9 cellular contexts compared by ENCODE assay signal in genomic region chr13:87123987-87124784, GRCh38.
DNase-seq lines count a peak whose midpoint lies in the region; ATAC-seq, FAIRE-seq and TF ChIP-seq lines count a peak whose summit lies in the region.
"Had no signal": no experiment of that assay in that cellular context is flagged by ENCODE, and none has a peak within 500 bp of the region (broad histone marks: within the 10 kb centered on the region; RNA-seq: fewer than 3 reads in every experiment).

No MANE protein-coding gene starts in this region.

- no peak overlapping the region for H3K4me3 Mint-ChIP-seq in neural crest cell
- H3K4me3 Mint-ChIP-seq in activated naive CD8-positive, alpha-beta T cell treated with anti-CD3 and anti-CD28 coated beads, Interleukin-2, amount 50 U/mL, for 24 hours, result no peak overlapping the region
- H3K4me3 Mint-ChIP-seq in CD8-positive, alpha-beta T cell, result no peak overlapping the region
- H3K4me3 Mint-ChIP-seq: activated naive CD4-positive, alpha-beta T cell treated with anti-CD3 and anti-CD28 coated beads, Interleukin-2, amount 50 U/mL, for 24 hours had no signal

- no peak for TF ChIP-seq EP300 in K562 (IDR thresholded peaks at IDR 0.05; ENCODE audit: low read length)
- TF ChIP-seq EP300 in stomach (IDR thresholded peaks at IDR 0.05), result no peak

- H3K27ac ChIP-seq in K562 (ENCODE audit: extremely low read depth, low read depth, low read length) (no peak overlapping the region), stomach (no peak overlapping the region)
- no peak overlapping the region for H3K27ac ChIP-seq in CD8-positive, alpha-beta T cell (ENCODE audit: low read depth, low read length)

- BruUV-seq in K562 (replicated peaks; lab: Mats Ljungman, UMichigan), result no TSS peak

- no peak overlapping the region for H3K9ac ChIP-seq in K562 (ENCODE audit: insufficient read depth in 1 of 2, low read depth in 2 of 2, low read length in 2 of 2)

- H3K4me2 ChIP-seq in K562 (ENCODE audit: insufficient read depth, low read length), result no peak overlapping the region

- no peaks in the 10 kb centered on the region for H3K27me3 ChIP-seq in K562 (ENCODE audit: control insufficient read depth in 2 of 2, insufficient read depth in 2 of 2, low read length in 2 of 2)
- no peaks in the 10 kb centered on the region for H3K27me3 ChIP-seq in stomach
- H3K27me3 ChIP-seq in CD8-positive, alpha-beta T cell (ENCODE audit: insufficient read depth, low read length), result no peaks in the 10 kb centered on the region

- H3K36me3 ChIP-seq in K562 (ENCODE audit: control insufficient read depth, insufficient read depth, low read length), result no peaks in the 10 kb centered on the region
- H3K36me3 ChIP-seq in stomach, result no peaks in the 10 kb centered on the region
- no peaks in the 10 kb centered on the region for H3K36me3 ChIP-seq in CD8-positive, alpha-beta T cell (ENCODE audit: insufficient read depth, low read length)

- peak overlapping the region; percentile 95 for H3K27ac Mint-ChIP-seq in neural crest cell (ENCODE audit: unreplicated experiment)
- H3K27ac Mint-ChIP-seq in activated naive CD8-positive, alpha-beta T cell treated with anti-CD3 and anti-CD28 coated beads, Interleukin-2, amount 50 U/mL, for 24 hours, result no peak overlapping the region
- no peak overlapping the region for H3K27ac Mint-ChIP-seq in CD8-positive, alpha-beta T cell
- H3K27ac Mint-ChIP-seq: activated naive CD4-positive, alpha-beta T cell treated with anti-CD3 and anti-CD28 coated beads, Interleukin-2, amount 50 U/mL, for 24 hours had no signal

- H3K36me3 Mint-ChIP-seq in neural crest cell (ENCODE audit: low read depth), result no peaks in the 10 kb centered on the region
- H3K36me3 Mint-ChIP-seq in activated naive CD8-positive, alpha-beta T cell treated with anti-CD3 and anti-CD28 coated beads, Interleukin-2, amount 50 U/mL, for 24 hours (ENCODE audit: low read depth), result peaks cover 1% of the 10 kb centered on the region
- H3K36me3 Mint-ChIP-seq in CD8-positive, alpha-beta T cell, result no peaks in the 10 kb centered on the region
- H3K36me3 Mint-ChIP-seq: activated naive CD4-positive, alpha-beta T cell treated with anti-CD3 and anti-CD28 coated beads, Interleukin-2, amount 50 U/mL, for 24 hours had no signal

- in situ Hi-C loops in K562 (cut with MboI), result no loop called here

- H3K9me3 ChIP-seq in K562 (replicated peaks; ENCODE audit: control insufficient read depth, insufficient read depth, low read depth, low read length) (no peaks in the 10 kb centered on the region; the same call in 1 of the 2 replicates), stomach (no peaks in the 10 kb centered on the region)
- H3K9me3 ChIP-seq in CD8-positive, alpha-beta T cell (ENCODE audit: low read length), result no peaks in the 10 kb centered on the region

- H4K20me1 ChIP-seq in K562 (replicated peaks; ENCODE audit: control insufficient read depth, insufficient read depth, low read length), result no peaks in the 10 kb centered on the region

- POLR2A ChIA-PET in K562 (lab: Yijun Ruan, JAX), result no interaction called here
- POLR2A ChIA-PET in CD8-positive, alpha-beta T cell (lab: Charles Lee), result no interaction called here

- TF ChIP-seq CTCF in K562 (IDR thresholded peaks at IDR 0.05 in 2 of 3, conservative IDR thresholded peaks at IDR 0.05 in 1 of 3; ENCODE audit: insufficient read depth in 2 of 3, low read depth in 1 of 3, low read length in 3 of 3) (no peak), neural crest cell (conservative IDR thresholded peaks at IDR 0.05) (no peak), stomach (IDR thresholded peaks at IDR 0.05) (no peak)
- TF ChIP-seq CTCF in CD8-positive, alpha-beta T cell (IDR thresholded peaks at IDR 0.05), result no peak

- H3K4me1 ChIP-seq in K562 (replicated peaks in 1 of 2; ENCODE audit: control insufficient read depth in 2 of 2, insufficient read depth in 2 of 2, low read length in 2 of 2) (no peaks in the 10 kb centered on the region), stomach (no peaks in the 10 kb centered on the region)
- H3K4me1 ChIP-seq in CD8-positive, alpha-beta T cell (ENCODE audit: insufficient read depth, low read length), result no peaks in the 10 kb centered on the region

- no peaks in the 10 kb centered on the region for H3K9me1 ChIP-seq in K562 (ENCODE audit: control insufficient read depth, insufficient read depth, low read length)

- H3K9me3 Mint-ChIP-seq in neural crest cell, result peaks cover 2% of the 10 kb centered on the region
- no peaks in the 10 kb centered on the region for H3K9me3 Mint-ChIP-seq in activated naive CD8-positive, alpha-beta T cell treated with anti-CD3 and anti-CD28 coated beads, Interleukin-2, amount 50 U/mL, for 24 hours
- peaks cover 5% of the 10 kb centered on the region for H3K9me3 Mint-ChIP-seq in CD8-positive, alpha-beta T cell

- intact Hi-C loops in K562 (cut with micrococcal nuclease) (no loop called here), stomach (cut with DNase I; ENCODE audit: low total_unique reads) (no loop called here)
- intact Hi-C loops in CD8-positive, alpha-beta T cell (cut with DNase I, micrococcal nuclease), result no loop called here

- CTCF ChIA-PET in K562 (lab: Yijun Ruan, JAX; ENCODE audit: low intra/inter-chr PET ratio), result no interaction called here
- CTCF ChIA-PET in CD8-positive, alpha-beta T cell (lab: Charles Lee), result no interaction called here

- no peak for TF ChIP-seq POLR2A in K562 (conservative IDR thresholded peaks at IDR 0.05)
- TF ChIP-seq POLR2A in stomach (IDR thresholded peaks at IDR 0.05), result no peak

- peak; percentile 75 for DNase-seq in GM03348 (ENCODE audit: low spot score)
- peak; percentile 18 for DNase-seq in NCI-H128 (lab: John Stamatoyannopoulos, UW; ENCODE audit: unreplicated experiment)
- DNase-seq in K562 (ENCODE audit: extremely low read depth in 1 of 4, low spot score in 3 of 4), result peak in 2 of 4 experiments; percentile 1 to 48
- no peak for DNase-seq in neural crest cell (ENCODE audit: low read depth, low spot score)
- no peak for DNase-seq in stomach
- no peak for DNase-seq in NCI-H1930 (lab: John Stamatoyannopoulos, UW)
- DNase-seq in activated naive CD8-positive, alpha-beta T cell treated with anti-CD3 and anti-CD28 coated beads, Interleukin-2, amount 50 U/mL, for 24 hours, result no peak
- DNase-seq in CD8-positive, alpha-beta T cell, result no peak

- FAIRE-seq in K562 (lab: Jason Lieb, UNC), result no peak

- ATAC-seq in K562, result peak; percentile 55
- no peak for ATAC-seq in activated naive CD8-positive, alpha-beta T cell treated with anti-CD3 and anti-CD28 coated beads, Interleukin-2, amount 50 U/mL, for 24 hours
- no peak for ATAC-seq in CD8-positive, alpha-beta T cell

- H3K4me1 Mint-ChIP-seq in neural crest cell, result peaks cover 13% of the 10 kb centered on the region
- no peaks in the 10 kb centered on the region for H3K4me1 Mint-ChIP-seq in activated naive CD8-positive, alpha-beta T cell treated with anti-CD3 and anti-CD28 coated beads, Interleukin-2, amount 50 U/mL, for 24 hours
- H3K4me1 Mint-ChIP-seq in CD8-positive, alpha-beta T cell (ENCODE audit: low read depth), result no peaks in the 10 kb centered on the region
- H3K4me1 Mint-ChIP-seq: activated naive CD4-positive, alpha-beta T cell treated with anti-CD3 and anti-CD28 coated beads, Interleukin-2, amount 50 U/mL, for 24 hours had no signal

- H3K27me3 Mint-ChIP-seq in neural crest cell (ENCODE audit: low read depth), result no peaks in the 10 kb centered on the region
- H3K27me3 Mint-ChIP-seq in activated naive CD8-positive, alpha-beta T cell treated with anti-CD3 and anti-CD28 coated beads, Interleukin-2, amount 50 U/mL, for 24 hours, result no peaks in the 10 kb centered on the region
- H3K27me3 Mint-ChIP-seq in CD8-positive, alpha-beta T cell (ENCODE audit: low read depth), result no peaks in the 10 kb centered on the region
- H3K27me3 Mint-ChIP-seq: activated naive CD4-positive, alpha-beta T cell treated with anti-CD3 and anti-CD28 coated beads, Interleukin-2, amount 50 U/mL, for 24 hours had no signal

- H3K79me2 ChIP-seq in K562 (ENCODE audit: control insufficient read depth, insufficient read depth, low read length), result no peaks in the 10 kb centered on the region

- H2AFZ ChIP-seq in K562 (ENCODE audit: low read depth, low read length), result no peak overlapping the region

- no peak for TF ChIP-seq RAD21 in K562 (CRISPR knock-in tag; conservative IDR thresholded peaks at IDR 0.05 in 1 of 2, IDR thresholded peaks at IDR 0.05 in 1 of 2)

- WGBS in K562 (ENCODE audit: insufficient coverage, low coverage, missing lambda C conversion rate), result 1% methylated on average over 8 of the region's 10 CpGs
- WGBS in stomach, 5 donors, result 50 to 61% (median 55%) methylated on average over 10 of the region's 10 CpGs

- H3K4me3 ChIP-seq in K562 (no peak overlapping the region), stomach (no peak overlapping the region)
- H3K4me3 ChIP-seq in CD8-positive, alpha-beta T cell (ENCODE audit: low read depth, low read length), result no peak overlapping the region

TF ChIP-seq in K562, 482 proteins besides CTCF, POLR2A, EP300 and RAD21 (continues in another document):
- TF ChIP-seq IRF9 (tag; IDR thresholded peaks at IDR 0.05), result no peak
- TF ChIP-seq ZEB2 (IDR thresholded peaks at IDR 0.05), result no peak
- TF ChIP-seq RFX1 (IDR thresholded peaks at IDR 0.05), result no peak
- TF ChIP-seq ZBTB33 (CRISPR knock-in tag; IDR thresholded peaks at IDR 0.05), result 0 out of 2 replicates have a peak, but pooled peaks have one; percentile 47
- TF ChIP-seq MTA2 (IDR thresholded peaks at IDR 0.05; ENCODE audit: low read depth), result no peak
- TF ChIP-seq BACH1 (tag; IDR thresholded peaks at IDR 0.05), result 0 out of 2 replicates have a peak, but pooled peaks have one; percentile 62

Comparison
In these comparisons a context has a peak if more than half of its experiments do, and no peak if none do; other contexts are left out.
1. DNase-seq: peak in GM03348 (single experiment) and NCI-H128 (single experiment); none in neural crest cell (single experiment), stomach (single experiment), NCI-H1930 (0 of 2), activated naive CD8-positive, alpha-beta T cell treated with anti-CD3 and anti-CD28 coated beads, Interleukin-2, amount 50 U/mL, for 24 hours (single experiment) and CD8-positive, alpha-beta T cell (0 of 7).